ENCODE assay signal across 20 cellular contexts in genomic region chr15:80530737-80531365, GRCh38.
DNase-seq lines count a peak whose midpoint lies in the region; ATAC-seq and TF ChIP-seq lines count a peak whose summit lies in the region.
"Had no signal": no experiment of that assay in that cellular context is flagged by ENCODE, and none has a peak within 500 bp of the region (broad histone marks: within the 10 kb centered on the region; RNA-seq: fewer than 3 reads in every experiment).

No MANE protein-coding gene starts in this region.

- H3K36me3 ChIP-seq in BJ (ENCODE audit: control insufficient read depth, insufficient read depth, low read length) = peaks cover 5% of the 10 kb centered on the region
- H3K36me3 ChIP-seq: pancreas had no signal

- no peak for ATAC-seq in HG02885 (IDR thresholded peaks at IDR 0.05; ENCODE audit: poor library complexity, unreplicated experiment)
- no peak for ATAC-seq in HG03469 (IDR thresholded peaks at IDR 0.05; ENCODE audit: unreplicated experiment)
- ATAC-seq: activated CD4-positive, CD25-positive, alpha-beta regulatory T cell treated with anti-CD3 and anti-CD28 coated beads, Interleukin-2, amount 50 U/mL, for 24 hours; activated T-cell treated with anti-CD3 and anti-CD28 coated beads, Interleukin-2, amount 50 U/mL, for 72 hours; SK-N-SH treated with all-trans-retinoic acid at 6 μM for 48 hours had no signal

- POLR2A ChIA-PET in BJ (lab: Charles Lee) = interaction anchor here (0.9 to 1.4 kb wide), 4 partner anchors 17 to 74 kb away, joined by 4 to 10 read pairs (median 5); no protein-coding TSS in a partner anchor

- no peaks in the 10 kb centered on the region for H3K27me3 ChIP-seq in BJ (ENCODE audit: control insufficient read depth, insufficient read depth, low read length)
- H3K27me3 ChIP-seq: pancreas had no signal

- no peak for TF ChIP-seq CTCF in BJ (IDR thresholded peaks at IDR 0.05; ENCODE audit: insufficient read depth, low read depth, low read length)
- no peak for TF ChIP-seq CTCF in foreskin fibroblast (IDR thresholded peaks at IDR 0.05; ENCODE audit: low read depth, low read length)

- DNase-seq in BJ (ENCODE audit: low read depth) (peak; percentile 67), cerebellum (ENCODE audit: low spot score) (peak; percentile 15), foreskin fibroblast (peak; percentile 27 to 62), stromal cell of bone marrow (ENCODE audit: low read depth) (peak; percentile 80), midbrain (lab: John Stamatoyannopoulos, UW) (no peak)
- DNase-seq: activated naive CD4-positive, alpha-beta T cell treated with anti-CD3 and anti-CD28 coated beads, Interleukin-2, amount 10 ng/mL, durations not matched to agents 7 days and 5 days; activated T-cell treated with anti-CD3 and anti-CD28 coated beads, Interleukin-2, amount 50 U/mL, for 72 hours; Caco-2; effector CD8-positive, alpha-beta T cell; EL; foreskin melanocyte; HFFc6; islet precursor cell; NCI-H1105 treated with DMSO at 0.1 percent for 48 hours; NCI-H524 treated with DMSO at 0.1 percent for 48 hours; pancreas had no signal

- CTCF ChIA-PET in BJ (lab: Yijun Ruan, JAX) = interaction anchor here (0.7 to 2.6 kb wide), 5 partner anchors 37 to 248 kb away, joined by 3 to 13 read pairs (median 8); partner anchors contain the start of gene CEMIP

- H3K4me3 ChIP-seq in BJ (ENCODE audit: low read depth, low read length) = no peak overlapping the region
- H3K4me3 ChIP-seq in foreskin fibroblast (ENCODE audit: low read depth in 1 of 2, low read length in 2 of 2) = no peak overlapping the region
- H3K4me3 ChIP-seq: pancreas had no signal
